In the genomic region with DNA sequence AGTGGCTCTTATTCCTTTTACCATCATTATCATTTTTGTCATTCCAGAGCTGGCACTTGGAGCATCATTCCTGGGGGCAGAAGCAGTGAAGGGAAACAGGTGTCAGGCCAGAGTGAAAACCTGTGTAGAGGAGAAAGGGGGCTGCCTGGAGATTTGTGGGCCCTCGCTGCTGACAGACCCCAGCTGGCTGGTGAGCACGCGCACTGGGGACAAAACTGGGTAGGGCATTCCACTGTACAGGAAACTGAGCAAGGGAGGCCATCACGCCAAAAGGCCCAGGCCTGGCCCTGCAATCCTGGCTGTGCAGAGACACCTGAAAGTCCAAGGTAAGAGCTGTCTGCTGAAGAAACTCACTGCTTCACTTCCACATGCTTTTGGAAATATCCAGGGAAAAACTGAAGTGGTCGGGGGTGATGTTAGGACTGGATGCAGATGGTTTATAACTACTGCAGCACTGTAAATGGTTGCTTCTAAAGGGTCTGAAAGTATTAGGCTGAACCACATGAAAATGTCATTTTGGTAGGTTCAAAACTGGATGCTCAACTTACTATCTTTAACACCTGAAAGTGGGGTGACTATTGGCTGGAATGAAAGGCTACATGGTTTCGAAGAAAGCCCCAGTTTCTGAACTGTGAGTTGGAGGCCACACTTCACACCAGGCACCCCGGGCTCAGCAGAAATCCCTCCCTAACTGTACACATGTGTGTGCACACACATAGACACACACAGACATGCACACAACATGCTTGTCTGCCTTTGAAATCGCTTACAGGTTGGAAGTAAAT, we compare ENCODE assay signal across 13 cellular contexts.
DNase-seq lines count a peak whose midpoint lies in the region; ATAC-seq, FAIRE-seq and TF ChIP-seq lines count a peak whose summit lies in the region.
"Had no signal": no experiment of that assay in that cellular context is flagged by ENCODE, and none has a peak within 500 bp of the region (broad histone marks: within the 10 kb centered on the region; RNA-seq: fewer than 3 reads in every experiment).

No MANE protein-coding gene starts in this region.

- no peaks in the 10 kb centered on the region for H3K36me3 Mint-ChIP-seq in activated T-helper 1 cell treated with anti-CD3 and anti-CD28 coated beads, Interleukin-12 subunit alpha, Interleukin-12 subunit beta, Interleukin-2, Interleukin-4 antibody, amounts not matched to agents 30 ng/mL and 10 ng/mL and 1 ng/mL, durations not matched to agents 14 hours and 24 hours and 36 hours (ENCODE audit: low read depth)
- H3K36me3 Mint-ChIP-seq: CD14-positive monocyte had no signal

- no peaks in the 10 kb centered on the region for H3K9me3 Mint-ChIP-seq in activated T-helper 1 cell treated with anti-CD3 and anti-CD28 coated beads, Interleukin-12 subunit alpha, Interleukin-12 subunit beta, Interleukin-2, Interleukin-4 antibody, amounts not matched to agents 30 ng/mL and 10 ng/mL and 1 ng/mL, durations not matched to agents 14 hours and 24 hours and 36 hours
- H3K9me3 Mint-ChIP-seq: CD14-positive monocyte had no signal

- H3K4me3 Mint-ChIP-seq in activated T-helper 1 cell treated with anti-CD3 and anti-CD28 coated beads, Interleukin-12 subunit alpha, Interleukin-12 subunit beta, Interleukin-2, Interleukin-4 antibody, amounts not matched to agents 30 ng/mL and 10 ng/mL and 1 ng/mL, durations not matched to agents 14 hours and 24 hours and 36 hours: no peak overlapping the region
- H3K4me3 Mint-ChIP-seq: CD14-positive monocyte had no signal

- no peak for FAIRE-seq in D721Med (lab: Jason Lieb, UNC)
- FAIRE-seq: HTR-8/SVneo had no signal

- TF ChIP-seq CTCF in D721Med (IDR thresholded peaks at IDR 0.05; ENCODE audit: insufficient read depth, missing control alignments): no peak

- no peaks in the 10 kb centered on the region for H3K4me1 Mint-ChIP-seq in activated T-helper 1 cell treated with anti-CD3 and anti-CD28 coated beads, Interleukin-12 subunit alpha, Interleukin-12 subunit beta, Interleukin-2, Interleukin-4 antibody, amounts not matched to agents 30 ng/mL and 10 ng/mL and 1 ng/mL, durations not matched to agents 14 hours and 24 hours and 36 hours (ENCODE audit: low read depth)

- H3K27me3 Mint-ChIP-seq in activated T-helper 1 cell treated with anti-CD3 and anti-CD28 coated beads, Interleukin-12 subunit alpha, Interleukin-12 subunit beta, Interleukin-2, Interleukin-4 antibody, amounts not matched to agents 30 ng/mL and 10 ng/mL and 1 ng/mL, durations not matched to agents 14 hours and 24 hours and 36 hours (ENCODE audit: insufficient read depth): peaks cover 5% of the 10 kb centered on the region

- intact Hi-C loops in activated T-helper 1 cell treated with anti-CD3 and anti-CD28 coated beads, Interleukin-12 subunit alpha, Interleukin-12 subunit beta, Interleukin-2, Interleukin-4 antibody, amounts not matched to agents 30 ng/mL and 10 ng/mL and 1 ng/mL, durations not matched to agents 14 hours and 24 hours and 36 hours (cut with micrococcal nuclease): no loop called here

- ATAC-seq in GM18499 (IDR thresholded peaks at IDR 0.05; ENCODE audit: insufficient read depth, unreplicated experiment) (peak; percentile 44), GM21360 (IDR thresholded peaks at IDR 0.05; ENCODE audit: unreplicated experiment) (peak; percentile 74), HG03025 (IDR thresholded peaks at IDR 0.05; ENCODE audit: low FRiP score, unreplicated experiment) (peak; percentile 81), HG03354 (IDR thresholded peaks at IDR 0.05; ENCODE audit: poor library complexity, severe bottlenecking, unreplicated experiment) (no peak)

- no peak overlapping the region for H3K27ac Mint-ChIP-seq in activated T-helper 1 cell treated with anti-CD3 and anti-CD28 coated beads, Interleukin-12 subunit alpha, Interleukin-12 subunit beta, Interleukin-2, Interleukin-4 antibody, amounts not matched to agents 30 ng/mL and 10 ng/mL and 1 ng/mL, durations not matched to agents 14 hours and 24 hours and 36 hours
- H3K27ac Mint-ChIP-seq: CD14-positive monocyte had no signal

- DNase-seq in left kidney (ENCODE audit: low read depth, low spot score) (peak; percentile 77), D721Med (ENCODE audit: insufficient read length, low spot score) (no peak), kidney glomerular epithelial cell (lab: John Stamatoyannopoulos, UW) (no peak)
- DNase-seq in activated T-helper 1 cell treated with anti-CD3 and anti-CD28 coated beads, Interleukin-12 subunit alpha, Interleukin-12 subunit beta, Interleukin-2, Interleukin-4 antibody, amounts not matched to agents 30 ng/mL and 10 ng/mL and 1 ng/mL, durations not matched to agents 14 hours and 24 hours and 36 hours (ENCODE audit: low spot score): no peak
- DNase-seq: activated CD4-positive, alpha-beta T cell treated with anti-CD3 and anti-CD28 coated beads for 1 hour; NCI-H1436 treated with DMSO at 0.1 percent for 48 hours; NCI-H774 had no signal
